In genomic region chr9:129686736-129687135, GRCh38 we compare ENCODE assay signal across 22 cellular contexts. TPM values are rescaled to one million over a fixed set of nuclear protein-coding genes. Genes with fewer than 3 reads are reported as not detected.
A peak's percentile ranks its signal among the peaks of the same experiment; 100 is the strongest.
DNase-seq lines count a peak whose midpoint lies in the region; ATAC-seq, FAIRE-seq and TF ChIP-seq lines count a peak whose summit lies in the region.
"Had no signal": no experiment of that assay in that cellular context is flagged by ENCODE, and none has a peak within 500 bp of the region (broad histone marks: within the 10 kb centered on the region; RNA-seq: fewer than 3 reads in every experiment).

No MANE protein-coding gene starts in this region.

- DNase-seq in GM23248 (no peak), H1 (ENCODE audit: low read depth in 1 of 2, low spot score in 2 of 2) (no peak), GM10266 (ENCODE audit: extremely low spot score) (no peak), head of caudate nucleus (no peak)
- DNase-seq in stimulated activated CD4-positive, alpha-beta T cell treated with anti-CD3 and anti-CD28 coated beads, Interleukin-1b, Interleukin-23, amount 100 ng/mL, for 48 hours, result no peak
- DNase-seq: BE2C; C1 segment of cervical spinal cord; CD4-positive, CD25-positive, alpha-beta regulatory T cell; CD8-positive, alpha-beta memory T cell; COR-L47; DMS 273 treated with DMSO at 0.1 percent for 48 hours; DND-41; EL; HCEC 1CT had no signal

- no peak overlapping the region; the same call in 1 of the 2 replicates for H2BK5ac ChIP-seq in H1 (ENCODE audit: low read depth, low read length)

- CTCF ChIA-PET in HEK293 (lab: Yijun Ruan, JAX), result no interaction called here
- CTCF ChIA-PET in H1 (lab: Charles Lee; ENCODE audit: partially characterized antibody), result interaction anchor here (2.7 kb wide), 1 partner anchor 10 kb away, joined by 17 read pairs; no protein-coding TSS in a partner anchor

- 0 out of 2 replicates have a peak overlapping the region, but pooled peaks have one; percentile 46 for H3K9ac ChIP-seq in GM23248
- H3K9ac ChIP-seq in H1 (replicated peaks in 1 of 4; ENCODE audit: extremely low read depth in 1 of 4, low read depth in 3 of 4, low read length in 3 of 4), result no peak overlapping the region
- H3K9ac ChIP-seq: KMS-11 had no signal

- H2BK120ac ChIP-seq in H1 (replicated peaks; ENCODE audit: low read depth, low read length), result no peak overlapping the region

- no peak overlapping the region for H2BK12ac ChIP-seq in H1 (ENCODE audit: low read depth, low read length)

- H4K20me1 ChIP-seq in GM23248 (ENCODE audit: insufficient read depth) (no peaks in the 10 kb centered on the region), H1 (replicated peaks in 1 of 2; ENCODE audit: control insufficient read depth in 1 of 2, insufficient read depth in 2 of 2, low read length in 2 of 2) (no peaks in the 10 kb centered on the region)

- H3K4me2 ChIP-seq in GM23248 (ENCODE audit: unreplicated experiment) (no peak overlapping the region), H1 (ENCODE audit: insufficient read depth in 1 of 2, low read depth in 2 of 2, low read length in 2 of 2) (no peak overlapping the region)
- H3K4me2 ChIP-seq: KMS-11 had no signal

- no peaks in the 10 kb centered on the region for H3K79me1 ChIP-seq in H1 (ENCODE audit: low read depth, low read length)

- H2AFZ ChIP-seq in GM23248, result no peak overlapping the region
- no peak overlapping the region for H2AFZ ChIP-seq in H1 (ENCODE audit: low read length)

- H3K27ac Mint-ChIP-seq in stimulated activated memory B cell treated with anti-CD40 and anti-IgM and Interleukin-4, amounts not matched to agents 10 μg/mL and 1 μg/mL and 100 μg/mL, for 72 hours, result no peak overlapping the region
- H3K27ac Mint-ChIP-seq: CD4-positive, CD25-positive, alpha-beta regulatory T cell; CD8-positive, alpha-beta memory T cell had no signal

- no peaks in the 10 kb centered on the region for H3K27me3 ChIP-seq in GM23248 (replicated peaks; ENCODE audit: insufficient read depth)
- H3K27me3 ChIP-seq in H1 (replicated peaks in 1 of 4; ENCODE audit: control insufficient read depth in 3 of 4, extremely low read depth in 1 of 4, insufficient read depth in 3 of 4, low read length in 3 of 4), result no peaks in the 10 kb centered on the region
- H3K27me3 ChIP-seq: BE2C had no signal

- H4K8ac ChIP-seq in H1 (ENCODE audit: extremely low read depth, insufficient read depth, low read length), result no peak overlapping the region

- H3K9me3 ChIP-seq in GM23248 (ENCODE audit: low read depth), result no peaks in the 10 kb centered on the region
- no peaks in the 10 kb centered on the region for H3K9me3 ChIP-seq in HEK293 (ENCODE audit: control insufficient read depth, insufficient read depth, low read depth, low read length)
- no peaks in the 10 kb centered on the region for H3K9me3 ChIP-seq in H1 (ENCODE audit: insufficient read depth in 2 of 2, low read depth in 1 of 2, low read length in 1 of 2)
- H3K9me3 ChIP-seq: BE2C had no signal

- H4K5ac ChIP-seq in H1 (ENCODE audit: insufficient read length, low read depth, low read length), result no peak overlapping the region

- no peak overlapping the region for H3K4ac ChIP-seq in H1 (replicated peaks; ENCODE audit: insufficient read length, low read depth, low read length)

- no peak overlapping the region for H3K56ac ChIP-seq in H1 (replicated peaks; ENCODE audit: insufficient read length, low read depth, low read length)

- H3K27me3 Mint-ChIP-seq in stimulated activated memory B cell treated with anti-CD40 and anti-IgM and Interleukin-4, amounts not matched to agents 10 μg/mL and 1 μg/mL and 100 μg/mL, for 72 hours, result peaks cover 52% of the 10 kb centered on the region

- no peak overlapping the region for H3K27ac ChIP-seq in GM23248
- H3K27ac ChIP-seq in HEK293 (ENCODE audit: extremely low read depth, low read depth, low read length), result no peak overlapping the region
- no peak overlapping the region for H3K27ac ChIP-seq in H1 (ENCODE audit: low read depth, low read length)
- H3K27ac ChIP-seq: KMS-11 had no signal

- 0 out of 2 replicates have a peak overlapping the region, but pooled peaks have one; percentile 24 for H2AK5ac ChIP-seq in H1 (ENCODE audit: low read depth, low read length)

- TF ChIP-seq EP300 in H1 (IDR thresholded peaks at IDR 0.05; ENCODE audit: borderline replicate concordance in 1 of 2, low read depth in 2 of 2, low read length in 2 of 2), result no peak

- peaks cover 15% of the 10 kb centered on the region for H3F3A ChIP-seq in GM23248 (ENCODE audit: insufficient read depth)

- TF ChIP-seq RAD21 in H1 (IDR thresholded peaks at IDR 0.05 in 1 of 2, conservative IDR thresholded peaks at IDR 0.05 in 1 of 2; ENCODE audit: low read depth in 2 of 2, low read length in 2 of 2), result no peak

- H3K23ac ChIP-seq in H1 (ENCODE audit: insufficient read length), result no peak overlapping the region

- peak; percentile 13 for ATAC-seq in stimulated activated memory B cell treated with anti-CD40 and anti-IgM and Interleukin-4, amounts not matched to agents 10 μg/mL and 1 μg/mL and 100 μg/mL, for 72 hours

- no peak overlapping the region for H3K14ac ChIP-seq in H1 (ENCODE audit: insufficient read length)

- H3K4me1 Mint-ChIP-seq in stimulated activated memory B cell treated with anti-CD40 and anti-IgM and Interleukin-4, amounts not matched to agents 10 μg/mL and 1 μg/mL and 100 μg/mL, for 72 hours, result no peaks in the 10 kb centered on the region
- H3K4me1 Mint-ChIP-seq: CD4-positive, CD25-positive, alpha-beta regulatory T cell; CD8-positive, alpha-beta memory T cell had no signal

- no peaks in the 10 kb centered on the region for H3K36me3 Mint-ChIP-seq in stimulated activated memory B cell treated with anti-CD40 and anti-IgM and Interleukin-4, amounts not matched to agents 10 μg/mL and 1 μg/mL and 100 μg/mL, for 72 hours
- H3K36me3 Mint-ChIP-seq: CD4-positive, CD25-positive, alpha-beta regulatory T cell; CD8-positive, alpha-beta memory T cell had no signal

- H3K36me3 ChIP-seq in GM23248 (ENCODE audit: low read depth), result peaks cover 5% of the 10 kb centered on the region; the same call in 1 of the 2 replicates
- H3K36me3 ChIP-seq in HEK293 (ENCODE audit: control insufficient read depth in 2 of 2, insufficient read depth in 1 of 2, low read length in 2 of 2), result no peaks in the 10 kb centered on the region
- H3K36me3 ChIP-seq in H1 (ENCODE audit: control insufficient read depth in 2 of 4, insufficient read depth in 4 of 4, low read length in 3 of 4), result no peaks in the 10 kb centered on the region
- H3K36me3 ChIP-seq: BE2C had no signal

- H3K4me1 ChIP-seq in GM23248 (ENCODE audit: insufficient read depth) (peaks cover 17% of the 10 kb centered on the region), HEK293 (ENCODE audit: control insufficient read depth, insufficient read depth, low read length) (no peaks in the 10 kb centered on the region), H1 (replicated peaks in 1 of 4; ENCODE audit: control insufficient read depth in 3 of 4, insufficient read depth in 4 of 4, low read length in 3 of 4) (no peaks in the 10 kb centered on the region; a peak in 1 of 7 replicates)
- H3K4me1 ChIP-seq: BE2C had no signal

- no peak overlapping the region for H3K4me3 Mint-ChIP-seq in stimulated activated memory B cell treated with anti-CD40 and anti-IgM and Interleukin-4, amounts not matched to agents 10 μg/mL and 1 μg/mL and 100 μg/mL, for 72 hours
- H3K4me3 Mint-ChIP-seq: CD4-positive, CD25-positive, alpha-beta regulatory T cell; CD8-positive, alpha-beta memory T cell had no signal

- TF ChIP-seq POLR2A in H1 (IDR thresholded peaks at IDR 0.05; ENCODE audit: control extremely low read depth in 1 of 2, low read depth in 2 of 2, low read length in 2 of 2), result no peak

- no peak overlapping the region for H3K4me3 ChIP-seq in GM23248
- H3K4me3 ChIP-seq in HEK293 (ENCODE audit: low read depth, low read length), result no peak overlapping the region
- H3K4me3 ChIP-seq in H1 (ENCODE audit: extremely low read depth in 1 of 4, insufficient read depth in 2 of 4, low read depth in 3 of 4, low read length in 4 of 4), result no peak overlapping the region

- no peak for FAIRE-seq in H1 (lab: Jason Lieb, UNC)
- FAIRE-seq: GM12891, GM19239 had no signal

- intact Hi-C loops in head of caudate nucleus (cut with DNase I), result no loop called here

- TF ChIP-seq CTCF in HEK293 (tag by site-specific recombination; IDR thresholded peaks at IDR 0.05) (no peak), H1 (IDR thresholded peaks at IDR 0.05; ENCODE audit: control extremely low read depth in 1 of 3, insufficient read depth in 1 of 3, low read depth in 1 of 3, low read length in 3 of 3) (no peak), GM10266 (IDR thresholded peaks at IDR 0.05; ENCODE audit: control insufficient read depth, insufficient read depth, low read depth, missing control alignments) (no peak)

- no peaks in the 10 kb centered on the region for H3K23me2 ChIP-seq in H1 (ENCODE audit: low read depth, low read length)

- no peaks in the 10 kb centered on the region for H3K9me2 ChIP-seq in GM23248 (ENCODE audit: insufficient read depth)

- in situ Hi-C loops in GM23248 (cut with MboI), result no loop called here

- WGBS in GM23248 (ENCODE audit: low coverage in 1 of 2, low lambda C conversion rate in 2 of 2, missing lambda C conversion rate in 2 of 2), 2 experiments, result 78% methylated on average over 6 to 9 of the region's 9 CpGs
- WGBS in H1 (ENCODE audit: extremely low coverage in 1 of 2, insufficient coverage in 1 of 2, insufficient read length in 1 of 2, insufficient replicate concordance in 2 of 2, low coverage in 1 of 2, low lambda C conversion rate in 2 of 2, missing lambda C conversion rate in 1 of 2), 2 experiments, result 82% methylated on average over 8 of the region's 9 CpGs; no CpG with 5 or more reads in 1 of the 2 experiments

- H2BK15ac ChIP-seq in H1 (ENCODE audit: low read length), result no peak overlapping the region

- H4K91ac ChIP-seq in H1 (replicated peaks; ENCODE audit: insufficient read length, low read length), result no peak overlapping the region

- POLR2A ChIA-PET in HEK293 (lab: Yijun Ruan, JAX) (no interaction called here), H1 (lab: Charles Lee; ENCODE audit: partially characterized antibody) (interaction anchor here (1.2 kb wide), 1 partner anchor 10 kb away, joined by 3 read pairs; no protein-coding TSS in a partner anchor)

- no peak overlapping the region for H2BK20ac ChIP-seq in H1 (ENCODE audit: low read length)

- H3K79me2 ChIP-seq in GM23248 (ENCODE audit: insufficient read depth) (peaks cover 100% of the 10 kb centered on the region), H1 (ENCODE audit: control insufficient read depth in 1 of 2, insufficient read depth in 2 of 2, low read length in 2 of 2) (no peaks in the 10 kb centered on the region)

- no peaks in the 10 kb centered on the region for H3K9me3 Mint-ChIP-seq in stimulated activated memory B cell treated with anti-CD40 and anti-IgM and Interleukin-4, amounts not matched to agents 10 μg/mL and 1 μg/mL and 100 μg/mL, for 72 hours
- H3K9me3 Mint-ChIP-seq: CD4-positive, CD25-positive, alpha-beta regulatory T cell; CD8-positive, alpha-beta memory T cell had no signal

- no peak overlapping the region for H3K18ac ChIP-seq in H1 (ENCODE audit: extremely low read depth, low read length)

RNA-seq across cellular contexts. Expression of gene PRRX2, which starts 21.3 kb away (rescaled TPM):
- 145 and 169 TPM in 2 replicates for total RNA-seq in GM23248 (2014; rRNA removed; shearing (Covaris generic))
- polyA plus RNA-seq in GM23248 (2016; fragmentation: Nextera tagmentation; extraction: Ambion mirVana) (137 and 141 TPM in 2 replicates), H1 (2011; rRNA removed) (9.2 and 10.9 TPM in 2 replicates)
- total RNA-seq in H1 (2021; fragmentation: NEBNext Ultra II Directional; extraction: Animal tissue kit (Norgen Biotek cat#: 25700)), result 5.8 and 7.1 TPM in 2 replicates
- polyA plus RNA-seq in H1 (2011; cell fraction: cytosol; rRNA removed), result 6.7 TPM
- 5.3 TPM for polyA plus RNA-seq in H1 (2011; cell fraction: nucleus; rRNA removed)
- polyA plus RNA-seq in H1 (2012, experiment 1 of 2), result 1.6 to 5.6 TPM (median 4.0 TPM) in 4 replicates
- 5.6 TPM for polyA plus RNA-seq in H1 (2012, experiment 2 of 2)
- 7.2 TPM for polyA plus RNA-seq in H1 (2013, experiment 1 of 2)
- polyA plus RNA-seq in H1 (2013, experiment 2 of 2), result 7.7 TPM
- 0.46 and 0.57 TPM in 2 replicates for polyA minus RNA-seq in H1 (2011; rRNA and poly(A)+ RNA removed)
- 2.1 TPM for polyA minus RNA-seq in H1 (2011; cell fraction: cytosol; rRNA and poly(A)+ RNA removed)
- 1.3 TPM for polyA minus RNA-seq in H1 (2011; cell fraction: nucleus; rRNA and poly(A)+ RNA removed)
- total RNA-seq: A172; CD4-positive, CD25-positive, alpha-beta regulatory T cell; G401; HT-29 had no signal
- polyA plus RNA-seq: CD4-positive, CD25-positive, alpha-beta regulatory T cell; CD8-positive, alpha-beta memory T cell had no signal

RNA-seq across cellular contexts. Expression of gene ASB6, which starts 44.8 kb away (rescaled TPM):
- 22.9 and 24.9 TPM in 2 replicates for total RNA-seq in GM23248 (2014; rRNA removed; shearing (Covaris generic))
- 24.1 and 24.4 TPM in 2 replicates for polyA plus RNA-seq in GM23248 (2016; fragmentation: Nextera tagmentation; extraction: Ambion mirVana)
- 17.3 TPM in 2 replicates for total RNA-seq in H1 (2021; fragmentation: NEBNext Ultra II Directional; extraction: Animal tissue kit (Norgen Biotek cat#: 25700))
- 14.0 and 19.7 TPM in 2 replicates for polyA plus RNA-seq in H1 (2011; rRNA removed)
- polyA plus RNA-seq in H1 (2011; cell fraction: cytosol; rRNA removed), result 16.1 TPM
- polyA plus RNA-seq in H1 (2011; cell fraction: nucleus; rRNA removed), result 28.1 TPM
- 9.6 to 16.5 TPM (median 14.9 TPM) in 4 replicates for polyA plus RNA-seq in H1 (2012, experiment 1 of 2)
- polyA plus RNA-seq in H1 (2012, experiment 2 of 2), result 14.4 TPM
- polyA plus RNA-seq in H1 (2013, experiment 1 of 2), result 12.1 TPM
- 12.0 TPM for polyA plus RNA-seq in H1 (2013, experiment 2 of 2)
- 8.4 and 11.0 TPM in 2 replicates for polyA minus RNA-seq in H1 (2011; rRNA and poly(A)+ RNA removed)
- polyA minus RNA-seq in H1 (2011; cell fraction: cytosol; rRNA and poly(A)+ RNA removed), result 7.3 TPM
- 9.7 TPM for polyA minus RNA-seq in H1 (2011; cell fraction: nucleus; rRNA and poly(A)+ RNA removed)

Comparison
In these comparisons a context has a peak if more than half of its experiments do, and no peak if none do; other contexts are left out.
1. RNA of gene PRRX2, which starts 21.3 kb away (total RNA-seq): 145 to 169 TPM in GM23248; 5.8 to 7.1 TPM in H1; every median in the first group is over 10 times any median in the second.